Comparison of ENCODE assay signal across 15 cellular contexts in the genomic region with DNA sequence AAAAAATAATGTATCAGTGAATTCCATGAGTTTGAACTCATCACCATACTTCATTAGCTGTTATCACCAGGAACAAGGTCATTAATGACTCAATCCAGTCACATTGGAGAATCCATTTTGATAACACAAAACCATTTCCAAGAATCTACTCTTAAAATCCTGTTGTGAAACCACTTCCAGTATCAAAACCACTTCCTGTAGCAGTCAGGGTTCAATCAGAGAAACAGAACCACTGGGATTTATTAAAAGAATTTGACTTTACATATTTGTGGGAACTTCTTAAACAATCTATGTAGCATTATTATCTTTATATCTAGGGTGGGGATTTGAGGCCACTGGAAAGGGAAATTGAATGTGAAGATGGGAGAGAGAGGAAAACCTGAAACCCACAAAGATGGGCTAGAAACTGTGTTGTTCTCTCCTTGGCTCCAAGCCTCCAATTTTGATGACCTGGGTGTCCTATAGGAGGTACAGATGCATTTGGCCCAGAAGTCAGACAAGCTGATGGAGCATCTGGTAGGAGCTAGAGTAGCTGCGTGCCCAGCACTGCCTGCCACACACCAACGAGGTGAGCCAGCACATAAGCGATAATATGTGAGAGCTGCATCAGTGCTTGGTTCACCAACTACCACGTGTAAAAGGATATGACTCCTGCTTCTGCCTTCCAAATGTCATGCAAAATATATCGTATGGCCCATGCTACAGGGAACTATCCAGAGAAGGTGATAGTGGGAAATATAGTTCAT.
DNase-seq lines count a peak whose midpoint lies in the region; ATAC-seq, FAIRE-seq and TF ChIP-seq lines count a peak whose summit lies in the region.
"Had no signal": no experiment of that assay in that cellular context is flagged by ENCODE, and none has a peak within 500 bp of the region (broad histone marks: within the 10 kb centered on the region; RNA-seq: fewer than 3 reads in every experiment).

No MANE protein-coding gene starts in this region.

- TF ChIP-seq CTCF in astrocyte (IDR thresholded peaks at IDR 0.05; ENCODE audit: insufficient read depth, low read depth, low read length), result no peak
- no peak for TF ChIP-seq CTCF in osteoblast (IDR thresholded peaks at IDR 0.05; ENCODE audit: extremely low read depth, low read depth, low read length)

- H3K27me3 ChIP-seq in astrocyte (ENCODE audit: insufficient read depth, low read length) (no peaks in the 10 kb centered on the region), osteoblast (ENCODE audit: insufficient read depth, low read length) (no peaks in the 10 kb centered on the region)
- H3K27me3 ChIP-seq: SJCRH30, testis had no signal

- peak overlapping the region; percentile 50 for H3K4me2 ChIP-seq in astrocyte (ENCODE audit: low read length)
- H3K4me2 ChIP-seq in osteoblast (ENCODE audit: insufficient read depth, low read length), result no peak overlapping the region

- no peak overlapping the region for H2AFZ ChIP-seq in astrocyte (ENCODE audit: low read depth, low read length)
- H2AFZ ChIP-seq in osteoblast (ENCODE audit: low read length), result no peak overlapping the region

- H3K9me3 ChIP-seq in astrocyte (ENCODE audit: insufficient read depth, low read depth, low read length), result no peaks in the 10 kb centered on the region
- no peaks in the 10 kb centered on the region for H3K9me3 ChIP-seq in osteoblast (ENCODE audit: low read depth, low read length)
- H3K9me3 ChIP-seq: SJCRH30, testis had no signal

- H3K27ac Mint-ChIP-seq in astrocyte (ENCODE audit: unreplicated experiment), result no peak overlapping the region
- no peak overlapping the region for H3K27ac Mint-ChIP-seq in activated T-cell treated with anti-CD3 and anti-CD28 coated beads, Interleukin-2, amount 50 U/mL, for 72 hours
- H3K27ac Mint-ChIP-seq: WTC11 had no signal

- H3K27ac ChIP-seq in astrocyte (ENCODE audit: low read depth, low read length) (peak overlapping the region; percentile 31), osteoblast (ENCODE audit: low read depth, low read length) (peak overlapping the region; percentile 54)
- H3K27ac ChIP-seq: SJCRH30, testis had no signal

- no peaks in the 10 kb centered on the region for H4K20me1 ChIP-seq in astrocyte (ENCODE audit: insufficient read depth, low read length)
- no peaks in the 10 kb centered on the region for H4K20me1 ChIP-seq in osteoblast (ENCODE audit: insufficient read depth, low read length)

- no peak overlapping the region for H3K9ac ChIP-seq in astrocyte (ENCODE audit: low read length)

- FAIRE-seq in astrocyte (lab: Jason Lieb, UNC), result peak; percentile 67
- FAIRE-seq: H1 had no signal

- H3K4me1 ChIP-seq in astrocyte (ENCODE audit: insufficient read depth, low read length) (peaks cover 6% of the 10 kb centered on the region), osteoblast (ENCODE audit: insufficient read depth, low read length) (peaks cover 14% of the 10 kb centered on the region)

- no peak for ATAC-seq in activated T-cell treated with anti-CD3 and anti-CD28 coated beads, Interleukin-2, amount 50 U/mL, for 72 hours (replicated peaks in 1 of 2)
- no peak for ATAC-seq in HG03108 (IDR thresholded peaks at IDR 0.05; ENCODE audit: unreplicated experiment)
- no peak for ATAC-seq in GM18505 (IDR thresholded peaks at IDR 0.05; ENCODE audit: unreplicated experiment)
- ATAC-seq: WTC11 had no signal

- no peaks in the 10 kb centered on the region for H3K36me3 Mint-ChIP-seq in astrocyte (ENCODE audit: low read depth, unreplicated experiment)
- peaks cover 2 to 4% of the 10 kb centered on the region in 2 donors for H3K36me3 Mint-ChIP-seq in activated T-cell treated with anti-CD3 and anti-CD28 coated beads, Interleukin-2, amount 50 U/mL, for 72 hours (ENCODE audit: insufficient read depth in 2 of 2)

- no peaks in the 10 kb centered on the region for H3K27me3 Mint-ChIP-seq in astrocyte (ENCODE audit: low read depth, unreplicated experiment)
- no peaks in the 10 kb centered on the region for H3K27me3 Mint-ChIP-seq in activated T-cell treated with anti-CD3 and anti-CD28 coated beads, Interleukin-2, amount 50 U/mL, for 72 hours (ENCODE audit: low read depth)

- H3K4me3 Mint-ChIP-seq in astrocyte (ENCODE audit: unreplicated experiment), result no peak overlapping the region
- H3K4me3 Mint-ChIP-seq in activated T-cell treated with anti-CD3 and anti-CD28 coated beads, Interleukin-2, amount 50 U/mL, for 72 hours, result no peak overlapping the region
- H3K4me3 Mint-ChIP-seq: WTC11 had no signal

- H3K4me3 ChIP-seq in Jurkat, Clone E6-1 (ENCODE audit: low read length), result no peak overlapping the region
- H3K4me3 ChIP-seq in astrocyte (ENCODE audit: insufficient read depth, low read depth, low read length) (no peak overlapping the region), osteoblast (ENCODE audit: insufficient read depth, low read length) (no peak overlapping the region)
- H3K4me3 ChIP-seq: SJCRH30, testis had no signal

- H3K9me3 Mint-ChIP-seq in astrocyte (ENCODE audit: unreplicated experiment), result peaks cover 2% of the 10 kb centered on the region
- no peaks in the 10 kb centered on the region for H3K9me3 Mint-ChIP-seq in activated T-cell treated with anti-CD3 and anti-CD28 coated beads, Interleukin-2, amount 50 U/mL, for 72 hours

- TF ChIP-seq POLR2A in GM18505 (IDR thresholded peaks at IDR 0.05; ENCODE audit: borderline replicate concordance, extremely low read depth, insufficient read depth, insufficient read length), result no peak

- H3K4me1 Mint-ChIP-seq in astrocyte (ENCODE audit: low read depth, unreplicated experiment), result peaks cover 5% of the 10 kb centered on the region
- H3K4me1 Mint-ChIP-seq in activated T-cell treated with anti-CD3 and anti-CD28 coated beads, Interleukin-2, amount 50 U/mL, for 72 hours (ENCODE audit: low read depth), result peaks cover 18% of the 10 kb centered on the region
- H3K4me1 Mint-ChIP-seq: WTC11 had no signal

- DNase-seq in EL (peak; percentile 89), astrocyte (ENCODE audit: low read depth) (peak; percentile 93), osteoblast (ENCODE audit: insufficient read length, low spot score, missing footprints) (peak; percentile 79)
- peak; percentile 37 for DNase-seq in Jurkat, Clone E6-1 (ENCODE audit: low read depth, low spot score)
- DNase-seq in activated T-cell treated with anti-CD3 and anti-CD28 coated beads, Interleukin-2, amount 50 U/mL, for 72 hours, result no peak
- DNase-seq: activated T-cell treated with anti-CD3 and anti-CD28 coated beads, Interleukin-2, amount 50 U/mL, for 48 hours; central memory CD4-positive, alpha-beta T cell; DMS 273 treated with DMSO at 0.1 percent for 48 hours; NCI-H1694; SJCRH30; testis had no signal

- H3K36me3 ChIP-seq in astrocyte (ENCODE audit: insufficient read depth, low read length) (no peaks in the 10 kb centered on the region), osteoblast (ENCODE audit: insufficient read depth, low read length) (no peaks in the 10 kb centered on the region)
- H3K36me3 ChIP-seq: SJCRH30 had no signal

- H3K79me2 ChIP-seq in astrocyte (ENCODE audit: insufficient read depth, low read length), result no peaks in the 10 kb centered on the region
- no peaks in the 10 kb centered on the region for H3K79me2 ChIP-seq in osteoblast (ENCODE audit: insufficient read depth, low read length)

Comparison
In these comparisons a context has a peak if more than half of its experiments do, and no peak if none do; other contexts are left out.
1. DNase-seq: peak in EL (single experiment), Jurkat, Clone E6-1 (single experiment), astrocyte (single experiment) and osteoblast (single experiment); none in activated T-cell treated with anti-CD3 and anti-CD28 coated beads, Interleukin-2, amount 50 U/mL, for 72 hours (0 of 2).